ENCODE assay signal across 4 cellular contexts in the genomic region with DNA sequence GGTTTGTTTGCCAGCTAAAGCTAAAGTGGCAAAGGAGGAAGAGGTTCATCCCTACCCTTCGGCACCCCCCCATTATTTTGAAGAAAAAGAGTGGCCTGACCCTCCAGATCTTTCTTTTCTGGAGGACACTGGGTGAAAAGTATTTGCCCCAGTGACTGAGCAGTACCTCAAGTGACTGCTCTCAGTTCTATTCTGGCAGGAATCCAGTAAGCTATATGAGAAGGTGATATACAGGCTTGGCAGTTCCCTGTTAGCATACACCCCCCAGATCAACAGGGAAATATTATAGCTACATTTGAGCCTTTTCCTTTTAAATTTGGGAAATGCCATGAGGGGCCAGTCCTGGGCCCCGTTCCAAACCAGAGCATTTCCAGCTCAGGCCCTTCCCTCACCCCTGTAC. TPM values are rescaled to one million over a fixed set of nuclear protein-coding genes. Genes with fewer than 3 reads are reported as not detected.
"Had no signal": no experiment of that assay in that cellular context is flagged by ENCODE, and none has a peak within 500 bp of the region (broad histone marks: within the 10 kb centered on the region; RNA-seq: fewer than 3 reads in every experiment).

No MANE protein-coding gene starts in this region.

RNA-seq across cellular contexts. Expression of a gene that starts 15.3 kb away (rescaled TPM):
- total RNA-seq: LHCN-M2; MCF 10A; SJSA1; T-helper 1 cell treated with Interleukin-12 subunit alpha and Interleukin-12 subunit beta and Interleukin-4 antibody, amounts not matched to agents 30 ng/mL and 1 ng/mL, for 36 hours had no signal

RNA-seq across cellular contexts. Expression of a gene that starts 46.6 kb away (rescaled TPM):
- total RNA-seq: LHCN-M2; SJSA1; T-helper 1 cell treated with Interleukin-12 subunit alpha and Interleukin-12 subunit beta and Interleukin-4 antibody, amounts not matched to agents 30 ng/mL and 1 ng/mL, for 36 hours had no signal
